Comparison of ENCODE assay signal across 8 cellular contexts in genomic region chr17:83051423-83052240, GRCh38. TPM values are rescaled to one million over a fixed set of nuclear protein-coding genes. Genes with fewer than 3 reads are reported as not detected.
DNase-seq lines count a peak whose midpoint lies in the region; ATAC-seq and TF ChIP-seq lines count a peak whose summit lies in the region.

No MANE protein-coding gene starts in this region.

- H3K27me3 ChIP-seq in spleen (replicated peaks in 1 of 7) = no peaks in the 10 kb centered on the region

- H3K4me1 Mint-ChIP-seq in WTC11 = peaks cover 5% of the 10 kb centered on the region

- TF ChIP-seq CTCF in WTC11 (IDR thresholded peaks at IDR 0.05) (no peak), cardiac fibroblast (IDR thresholded peaks at IDR 0.05; ENCODE audit: low read depth, low read length) (no peak), spleen (IDR thresholded peaks at IDR 0.05 in 8 of 11, conservative IDR thresholded peaks at IDR 0.05 in 3 of 11) (peak in 3 of 11 experiments; percentile 10 to 31 (median 28))

- WGBS in spleen, 5 donors = 0 to 2% (median 1%) methylated on average over 39 to 93 of the region's 93 CpGs

- POLR2A ChIA-PET in WTC11 (lab: Charles Lee) = interaction anchor here (0.6 kb wide), 1 partner anchor 509 kb away, joined by 3 read pairs; no protein-coding TSS in a partner anchor

- H3K4me1 ChIP-seq in spleen = peaks cover 13 to 68% (median 47%) of the 10 kb centered on the region in 6 donors

- H3K27ac ChIP-seq in spleen = peak overlapping the region; percentile 85 to 97 (median 92)

- H3K36me3 Mint-ChIP-seq in WTC11 = peaks cover 12% of the 10 kb centered on the region

- in situ Hi-C loops in ACHN (cut with HindIII; ENCODE audit: low pct_ligation_motif_present, low pct_unique_long_range_greater_than_20kb, low sequenced_read_pairs) = no loop called here

- peaks cover 2% of the 10 kb centered on the region; the same call in 1 of the 2 replicates for H3K27me3 Mint-ChIP-seq in WTC11 (ENCODE audit: low read depth)

- DNase-seq in ACHN = peak; percentile 98
- DNase-seq in NCI-H2227 (lab: John Stamatoyannopoulos, UW; ENCODE audit: unreplicated experiment) = peak; percentile 98
- peak; percentile 95 for DNase-seq in WTC11 (ENCODE audit: low spot score)
- DNase-seq in cardiac fibroblast (ENCODE audit: low read depth in 2 of 2) = peak; percentile 97 to 98
- DNase-seq in inferior parietal cortex (ENCODE audit: extremely low spot score) = peak; percentile 97
- DNase-seq in spleen = peak; percentile 99

- peak overlapping the region; percentile 81 for H3K4me3 Mint-ChIP-seq in WTC11

- no peak overlapping the region for H3K27ac Mint-ChIP-seq in WTC11

- H3K9me3 ChIP-seq in spleen = peaks cover 0 to 5% (median 0%) of the 10 kb centered on the region in 8 donors

- peaks cover 2% of the 10 kb centered on the region for H3K9me3 Mint-ChIP-seq in WTC11

- peaks cover 0 to 5% (median 0%) of the 10 kb centered on the region in 6 donors for H3K36me3 ChIP-seq in spleen

- intact Hi-C loops in spleen (cut with DNase I; ENCODE audit: low total_unique reads) = no loop called here

- peak; percentile 60 to 91 (median 91) for TF ChIP-seq POLR2A in spleen (IDR thresholded peaks at IDR 0.05)

- ATAC-seq in GM18870 (IDR thresholded peaks at IDR 0.05; ENCODE audit: unreplicated experiment) (peak; percentile 70), HG03108 (IDR thresholded peaks at IDR 0.05; ENCODE audit: unreplicated experiment) (peak; percentile 84), WTC11 (peak; percentile 94)

- CTCF ChIA-PET in WTC11 (lab: Charles Lee) = interaction anchor here (1.0 kb wide), 1 partner anchor 14 kb away, joined by 3 read pairs; no protein-coding TSS in a partner anchor

- H3K4me3 ChIP-seq in cardiac fibroblast (replicated peaks in 1 of 2; ENCODE audit: low read depth in 2 of 2, low read length in 2 of 2) = peak overlapping the region; percentile 65 to 69
- H3K4me3 ChIP-seq in spleen = peak overlapping the region; percentile 47 to 93 (median 71)

TF ChIP-seq in WTC11, 78 proteins besides CTCF, POLR2A, EP300 and RAD21 (continues in another document):
- TF ChIP-seq E2F5 (CRISPR knock-in tag; IDR thresholded peaks at IDR 0.05) = peak; percentile 36; the same call in 1 of the 2 replicates
- TF ChIP-seq NFYB (CRISPR knock-in tag; conservative IDR thresholded peaks at IDR 0.05; ENCODE audit: low read depth) = peak; percentile 66
- TF ChIP-seq MXD4 (CRISPR knock-in tag; IDR thresholded peaks at IDR 0.05; ENCODE audit: borderline replicate concordance) = no peak
- TF ChIP-seq, protein P1, sequence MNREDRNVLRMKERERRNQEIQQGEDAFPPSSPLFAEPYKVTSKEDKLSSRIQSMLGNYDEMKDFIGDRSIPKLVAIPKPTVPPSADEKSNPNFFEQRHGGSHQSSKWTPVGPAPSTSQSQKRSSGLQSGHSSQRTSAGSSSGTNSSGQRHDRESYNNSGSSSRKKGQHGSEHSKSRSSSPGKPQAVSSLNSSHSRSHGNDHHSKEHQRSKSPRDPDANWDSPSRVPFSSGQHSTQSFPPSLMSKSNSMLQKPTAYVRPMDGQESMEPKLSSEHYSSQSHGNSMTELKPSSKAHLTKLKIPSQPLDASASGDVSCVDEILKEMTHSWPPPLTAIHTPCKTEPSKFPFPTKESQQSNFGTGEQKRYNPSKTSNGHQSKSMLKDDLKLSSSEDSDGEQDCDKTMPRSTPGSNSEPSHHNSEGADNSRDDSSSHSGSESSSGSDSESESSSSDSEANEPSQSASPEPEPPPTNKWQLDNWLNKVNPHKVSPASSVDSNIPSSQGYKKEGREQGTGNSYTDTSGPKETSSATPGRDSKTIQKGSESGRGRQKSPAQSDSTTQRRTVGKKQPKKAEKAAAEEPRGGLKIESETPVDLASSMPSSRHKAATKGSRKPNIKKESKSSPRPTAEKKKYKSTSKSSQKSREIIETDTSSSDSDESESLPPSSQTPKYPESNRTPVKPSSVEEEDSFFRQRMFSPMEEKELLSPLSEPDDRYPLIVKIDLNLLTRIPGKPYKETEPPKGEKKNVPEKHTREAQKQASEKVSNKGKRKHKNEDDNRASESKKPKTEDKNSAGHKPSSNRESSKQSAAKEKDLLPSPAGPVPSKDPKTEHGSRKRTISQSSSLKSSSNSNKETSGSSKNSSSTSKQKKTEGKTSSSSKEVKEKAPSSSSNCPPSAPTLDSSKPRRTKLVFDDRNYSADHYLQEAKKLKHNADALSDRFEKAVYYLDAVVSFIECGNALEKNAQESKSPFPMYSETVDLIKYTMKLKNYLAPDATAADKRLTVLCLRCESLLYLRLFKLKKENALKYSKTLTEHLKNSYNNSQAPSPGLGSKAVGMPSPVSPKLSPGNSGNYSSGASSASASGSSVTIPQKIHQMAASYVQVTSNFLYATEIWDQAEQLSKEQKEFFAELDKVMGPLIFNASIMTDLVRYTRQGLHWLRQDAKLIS (CRISPR knock-in tag; IDR thresholded peaks at IDR 0.05; ENCODE audit: borderline replicate concordance) = no peak
- peak; percentile 81; the same call in 1 of the 2 replicates for TF ChIP-seq ZNF219 (CRISPR knock-in tag; IDR thresholded peaks at IDR 0.05; ENCODE audit: borderline replicate concordance)
- TF ChIP-seq, protein P2, sequence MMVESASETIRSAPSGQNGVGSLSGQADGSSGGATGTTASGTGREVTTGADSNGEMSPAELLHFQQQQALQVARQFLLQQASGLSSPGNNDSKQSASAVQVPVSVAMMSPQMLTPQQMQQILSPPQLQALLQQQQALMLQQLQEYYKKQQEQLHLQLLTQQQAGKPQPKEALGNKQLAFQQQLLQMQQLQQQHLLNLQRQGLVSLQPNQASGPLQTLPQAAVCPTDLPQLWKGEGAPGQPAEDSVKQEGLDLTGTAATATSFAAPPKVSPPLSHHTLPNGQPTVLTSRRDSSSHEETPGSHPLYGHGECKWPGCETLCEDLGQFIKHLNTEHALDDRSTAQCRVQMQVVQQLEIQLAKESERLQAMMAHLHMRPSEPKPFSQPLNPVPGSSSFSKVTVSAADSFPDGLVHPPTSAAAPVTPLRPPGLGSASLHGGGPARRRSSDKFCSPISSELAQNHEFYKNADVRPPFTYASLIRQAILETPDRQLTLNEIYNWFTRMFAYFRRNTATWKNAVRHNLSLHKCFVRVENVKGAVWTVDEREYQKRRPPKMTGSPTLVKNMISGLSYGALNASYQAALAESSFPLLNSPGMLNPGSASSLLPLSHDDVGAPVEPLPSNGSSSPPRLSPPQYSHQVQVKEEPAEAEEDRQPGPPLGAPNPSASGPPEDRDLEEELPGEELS (CRISPR knock-in tag; IDR thresholded peaks at IDR 0.05) = 0 out of 2 replicates have a peak, but pooled peaks have one; percentile 16
- 0 out of 2 replicates have a peak, but pooled peaks have one; percentile 17 for TF ChIP-seq TEAD4 (CRISPR knock-in tag; IDR thresholded peaks at IDR 0.05)
- peak; percentile 91 for TF ChIP-seq USF1 (CRISPR knock-in tag; IDR thresholded peaks at IDR 0.05)
- peak; percentile 38; the same call in 1 of the 2 replicates for TF ChIP-seq ETV6 (CRISPR knock-in tag; IDR thresholded peaks at IDR 0.05)
- TF ChIP-seq ARID4B (CRISPR knock-in tag; IDR thresholded peaks at IDR 0.05; ENCODE audit: borderline replicate concordance) = peak; percentile 43; the same call in 1 of the 2 replicates
- TF ChIP-seq SP1 (CRISPR knock-in tag; conservative IDR thresholded peaks at IDR 0.05) = peak; percentile 92
- TF ChIP-seq JUN (CRISPR knock-in tag; IDR thresholded peaks at IDR 0.05) = peak; percentile 73; the same call in 1 of the 2 replicates
- TF ChIP-seq GABPB1 (CRISPR knock-in tag; IDR thresholded peaks at IDR 0.05) = peak; percentile 76

RNA-seq across cellular contexts. Expression of gene METRNL, which starts 27.8 kb away (rescaled TPM):
- total RNA-seq in WTC11 (2021) (27.7 to 29.3 TPM (median 28.1 TPM) in 3 replicates), spleen (10 to 100 TPM; 14.7 to 51.2 (median 38.5) TPM)
- polyA plus RNA-seq in spleen = 10 to 100 TPM; 15.3 to 26.5 (median 21.8) TPM

Comparison
In these comparisons a context has a peak if more than half of its experiments do, and no peak if none do; other contexts are left out.
1. Peak in every context shown above with its lines: DNase-seq, ATAC-seq, H3K4me3 ChIP-seq and H3K27ac ChIP-seq.